Comparison of ENCODE assay signal across 13 cellular contexts in the genomic region with DNA sequence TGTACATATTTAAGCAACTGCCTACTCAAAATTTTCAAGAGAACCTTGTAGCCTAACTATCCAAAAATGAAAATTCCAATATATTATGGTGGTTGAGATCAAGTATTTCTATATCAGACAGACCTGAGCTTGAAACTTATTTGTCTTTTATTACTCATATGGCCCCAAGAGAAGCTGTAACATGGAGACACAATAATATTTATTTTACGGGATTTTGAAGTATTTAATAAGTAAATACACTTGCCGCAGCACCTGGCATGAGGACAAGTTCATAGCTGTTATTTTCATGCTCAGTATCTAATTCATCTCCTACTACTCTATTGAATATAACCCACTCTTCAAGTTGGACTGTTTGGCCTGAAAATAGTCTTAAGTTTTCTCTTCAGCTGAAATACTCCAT. TPM values are rescaled to one million over a fixed set of nuclear protein-coding genes. Genes with fewer than 3 reads are reported as not detected.
A peak's percentile ranks its signal among the peaks of the same experiment; 100 is the strongest.
DNase-seq lines count a peak whose midpoint lies in the region; ATAC-seq, FAIRE-seq and TF ChIP-seq lines count a peak whose summit lies in the region.
"Had no signal": no experiment of that assay in that cellular context is flagged by ENCODE, and none has a peak within 500 bp of the region (broad histone marks: within the 10 kb centered on the region; RNA-seq: fewer than 3 reads in every experiment).

No MANE protein-coding gene starts in this region.

- H3K14ac ChIP-seq in IMR-90 (replicated peaks; ENCODE audit: low read depth, low read length): no peak overlapping the region

- no peak for TF ChIP-seq RAD21 in IMR-90 (IDR thresholded peaks at IDR 0.05; ENCODE audit: low read length)

- H3K36me3 ChIP-seq in IMR-90 (ENCODE audit: control insufficient read depth, insufficient read depth, low read length) (peaks cover 5% of the 10 kb centered on the region; the same call in 1 of the 2 replicates), small intestine (ENCODE audit: control insufficient read depth in 2 of 2, insufficient read depth in 2 of 2, low read length in 2 of 2) (no peaks in the 10 kb centered on the region)

- H4K91ac ChIP-seq in IMR-90 (ENCODE audit: insufficient read depth, low read depth, low read length): no peak overlapping the region

- H2AFZ ChIP-seq in IMR-90 (replicated peaks; ENCODE audit: low read length, poor library complexity): no peak overlapping the region

- H2AK9ac ChIP-seq in IMR-90 (replicated peaks; ENCODE audit: low read depth, low read length, poor library complexity): no peak overlapping the region

- no peak overlapping the region for H2BK15ac ChIP-seq in IMR-90 (ENCODE audit: low read depth, low read length)

- no peak overlapping the region for H2BK20ac ChIP-seq in IMR-90 (ENCODE audit: low read depth, low read length)

- no peak overlapping the region for H3K9ac ChIP-seq in IMR-90 (ENCODE audit: low read depth, low read length)

- no peak overlapping the region for H2BK5ac ChIP-seq in IMR-90 (ENCODE audit: low read depth, low read length, poor library complexity, severe bottlenecking)

- H4K8ac ChIP-seq in IMR-90 (ENCODE audit: low read depth in 2 of 2, low read length in 2 of 2): no peak overlapping the region

- no peak overlapping the region for H2AK5ac ChIP-seq in IMR-90 (ENCODE audit: low read depth, low read length)

- ATAC-seq in IMR-90 (ENCODE audit: low read depth): peak; percentile 64
- ATAC-seq in foreskin keratinocyte: no peak
- ATAC-seq in stimulated activated effector memory CD8-positive, alpha-beta T cell treated with anti-CD3 and anti-CD28 coated beads, Interleukin-12 subunit alpha, Interleukin-12 subunit beta, amount 100 ng/mL, for 72 hours: no peak

- no peak overlapping the region for H4K5ac ChIP-seq in IMR-90 (ENCODE audit: low read depth, low read length)

- intact Hi-C loops in IMR-90 (cut with micrococcal nuclease): loop anchor here (5.0 kb wide), 1 partner anchor 60 kb away; no protein-coding TSS in a partner anchor
- intact Hi-C loops in activated CD4-positive, alpha-beta T cell treated with anti-CD3 and anti-CD28 coated beads, Interleukin-2, amount 10 ng/mL, durations not matched to agents 24 days and 14 days (cut with micrococcal nuclease): no loop called here

- H3K27me3 Mint-ChIP-seq in activated CD4-positive, alpha-beta T cell treated with anti-CD3 and anti-CD28 coated beads, Interleukin-2, amount 10 ng/mL, durations not matched to agents 24 days and 14 days: peaks cover 7% of the 10 kb centered on the region

- dilution Hi-C loops in IMR-90 (cut with HindIII; ENCODE audit: low sequenced_read_pairs, unreplicated experiment): no loop called here

- BruUV-seq in IMR-90 (replicated peaks; lab: Mats Ljungman, UMichigan): no TSS peak

- H3K4me1 ChIP-seq in IMR-90 (ENCODE audit: control insufficient read depth, insufficient read depth, low read length) (peaks cover 9% of the 10 kb centered on the region), foreskin keratinocyte (peaks cover 39% of the 10 kb centered on the region), small intestine (ENCODE audit: control insufficient read depth in 2 of 2, insufficient read depth in 1 of 2, low read depth in 1 of 2, low read length in 1 of 2) (peaks cover 6 to 32% of the 10 kb centered on the region in 2 donors)

- no peak overlapping the region for H3K4ac ChIP-seq in IMR-90 (ENCODE audit: low read depth, low read length)

- TF ChIP-seq CTCF in IMR-90 (conservative IDR thresholded peaks at IDR 0.05; ENCODE audit: low read depth, low read length) (no peak), VCaP (conservative IDR thresholded peaks at IDR 0.05) (no peak), foreskin keratinocyte (conservative IDR thresholded peaks at IDR 0.05) (no peak)

- H2BK120ac ChIP-seq in IMR-90 (ENCODE audit: low read depth, low read length): no peak overlapping the region

- in situ Hi-C loops in IMR-90 (cut with MboI; ENCODE audit: low sequenced_read_pairs): no loop called here

- H3K4me1 Mint-ChIP-seq in activated CD4-positive, alpha-beta T cell treated with anti-CD3 and anti-CD28 coated beads, Interleukin-2, amount 10 ng/mL, durations not matched to agents 24 days and 14 days: peaks cover 2% of the 10 kb centered on the region
- no peaks in the 10 kb centered on the region for H3K4me1 Mint-ChIP-seq in stimulated activated effector memory CD8-positive, alpha-beta T cell treated with anti-CD3 and anti-CD28 coated beads, Interleukin-12 subunit alpha, Interleukin-12 subunit beta, amount 100 ng/mL, for 72 hours

- peaks cover 36 to 61% of the 10 kb centered on the region in 2 experiments for H3K79me1 ChIP-seq in IMR-90 (ENCODE audit: low read depth in 1 of 2, low read length in 2 of 2)

- peaks cover 15% of the 10 kb centered on the region; the same call in 1 of the 2 replicates for H3K9me1 ChIP-seq in IMR-90 (ENCODE audit: insufficient read depth, low read length)

- H3K27ac ChIP-seq in IMR-90 (ENCODE audit: insufficient read depth, low read length) (no peak overlapping the region), VCaP (peak overlapping the region; percentile 95), foreskin keratinocyte (peak overlapping the region; percentile 71), small intestine (ENCODE audit: low read depth in 1 of 2, low read length in 1 of 2) (peak overlapping the region; percentile 55 to 97)

- peaks cover 61% of the 10 kb centered on the region for H4K20me1 ChIP-seq in IMR-90 (ENCODE audit: insufficient read depth, low read length)

- no peak overlapping the region for H3K18ac ChIP-seq in IMR-90 (ENCODE audit: low read depth, low read length)

- peak overlapping the region; percentile 71; the same call in 1 of the 2 replicates for H3K4me2 ChIP-seq in IMR-90 (ENCODE audit: low read depth, low read length)

- H3K4me3 ChIP-seq in IMR-90 (ENCODE audit: insufficient read depth, low read depth, low read length) (no peak overlapping the region), small intestine (ENCODE audit: low read depth in 1 of 2, low read length in 2 of 2) (no peak overlapping the region)

- H3K36me3 Mint-ChIP-seq in activated CD4-positive, alpha-beta T cell treated with anti-CD3 and anti-CD28 coated beads, Interleukin-2, amount 10 ng/mL, durations not matched to agents 24 days and 14 days (ENCODE audit: low read depth): no peaks in the 10 kb centered on the region
- no peaks in the 10 kb centered on the region for H3K36me3 Mint-ChIP-seq in stimulated activated effector memory CD8-positive, alpha-beta T cell treated with anti-CD3 and anti-CD28 coated beads, Interleukin-12 subunit alpha, Interleukin-12 subunit beta, amount 100 ng/mL, for 72 hours
- H3K36me3 Mint-ChIP-seq: naive B cell had no signal

- H3K27me3 ChIP-seq in IMR-90 (ENCODE audit: control insufficient read depth, insufficient read depth, low read length) (no peaks in the 10 kb centered on the region), foreskin keratinocyte (no peaks in the 10 kb centered on the region), small intestine (ENCODE audit: control insufficient read depth in 2 of 2, insufficient read depth in 2 of 2, low read length in 2 of 2) (no peaks in the 10 kb centered on the region)

- FAIRE-seq in small intestine (lab: Jason Lieb, UNC): no peak
- no peak for FAIRE-seq in GM12891 (lab: Jason Lieb, UNC)
- FAIRE-seq: urothelium cell line had no signal

- POLR2A ChIA-PET in IMR-90 (lab: Charles Lee; ENCODE audit: unreplicated experiment): no interaction called here

- H3K4me3 Mint-ChIP-seq in activated CD4-positive, alpha-beta T cell treated with anti-CD3 and anti-CD28 coated beads, Interleukin-2, amount 10 ng/mL, durations not matched to agents 24 days and 14 days: no peak overlapping the region
- H3K4me3 Mint-ChIP-seq in stimulated activated effector memory CD8-positive, alpha-beta T cell treated with anti-CD3 and anti-CD28 coated beads, Interleukin-12 subunit alpha, Interleukin-12 subunit beta, amount 100 ng/mL, for 72 hours: no peak overlapping the region

- H3K23ac ChIP-seq in IMR-90 (ENCODE audit: low read depth, low read length): no peak overlapping the region

- DNase-seq in IMR-90 (peak; percentile 90), foreskin keratinocyte (no peak), small intestine (no peak), GM12891 (ENCODE audit: insufficient read length, low spot score) (no peak), NCI-H69 (lab: John Stamatoyannopoulos, UW) (no peak)
- no peak for DNase-seq in activated CD4-positive, alpha-beta T cell treated with anti-CD3 and anti-CD28 coated beads, Interleukin-2, amount 10 ng/mL, durations not matched to agents 24 days and 14 days
- no peak for DNase-seq in stimulated activated effector memory CD8-positive, alpha-beta T cell treated with anti-CD3 and anti-CD28 coated beads, Interleukin-12 subunit alpha, Interleukin-12 subunit beta, amount 100 ng/mL, for 72 hours (ENCODE audit: low spot score in 2 of 2)
- DNase-seq: activated CD4-positive, alpha-beta T cell treated with anti-CD3 and anti-CD28 coated beads for 1 hour; activated naive CD4-positive, alpha-beta T cell treated with anti-CD3 and anti-CD28 coated beads, Interleukin-2, amount 50 U/mL, for 16 hours; glutamatergic neuron; naive B cell had no signal

- CTCF ChIA-PET in IMR-90 (lab: Yijun Ruan, JAX): interaction anchor here (0.5 kb wide), 1 partner anchor 790 kb away, joined by 3 read pairs; no protein-coding TSS in a partner anchor

- TF ChIP-seq POLR2A in IMR-90 (IDR thresholded peaks at IDR 0.05; ENCODE audit: low read depth, low read length): no peak
- no peak for TF ChIP-seq POLR2A in GM12891 (IDR thresholded peaks at IDR 0.05; ENCODE audit: low read depth, low read length)

- no CpG with 5 or more reads among the region's 2 CpGs for WGBS in IMR-90 (ENCODE audit: extremely low coverage in 2 of 2, insufficient read length in 1 of 2), 2 experiments
- 22 to 43% (median 41%) methylated on average over 2 of the region's 2 CpGs for WGBS in small intestine, 3 donors

- no peak overlapping the region for H3K27ac Mint-ChIP-seq in activated CD4-positive, alpha-beta T cell treated with anti-CD3 and anti-CD28 coated beads, Interleukin-2, amount 10 ng/mL, durations not matched to agents 24 days and 14 days
- H3K27ac Mint-ChIP-seq in stimulated activated effector memory CD8-positive, alpha-beta T cell treated with anti-CD3 and anti-CD28 coated beads, Interleukin-12 subunit alpha, Interleukin-12 subunit beta, amount 100 ng/mL, for 72 hours: no peak overlapping the region

- H3K9me3 ChIP-seq in IMR-90 (ENCODE audit: control insufficient read depth, insufficient read depth, low read length) (no peaks in the 10 kb centered on the region), small intestine (ENCODE audit: control insufficient read depth, low read depth) (no peaks in the 10 kb centered on the region)

- H3K56ac ChIP-seq in IMR-90 (ENCODE audit: extremely low read depth, insufficient read depth, low read length): no peak overlapping the region

- H3K9me3 Mint-ChIP-seq in activated CD4-positive, alpha-beta T cell treated with anti-CD3 and anti-CD28 coated beads, Interleukin-2, amount 10 ng/mL, durations not matched to agents 24 days and 14 days: no peaks in the 10 kb centered on the region
- H3K9me3 Mint-ChIP-seq in stimulated activated effector memory CD8-positive, alpha-beta T cell treated with anti-CD3 and anti-CD28 coated beads, Interleukin-12 subunit alpha, Interleukin-12 subunit beta, amount 100 ng/mL, for 72 hours: no peaks in the 10 kb centered on the region

RNA-seq across cellular contexts. Expression of gene PTPRK, which starts 28.0 kb away (rescaled TPM):
- total RNA-seq in IMR-90 (2012; rRNA removed) (66.1 and 80.8 TPM in 2 replicates), foreskin keratinocyte (89.8 and 177 TPM in 2 replicates)
- polyA plus RNA-seq in IMR-90 (2012; rRNA removed) (14.1 and 18.0 TPM in 2 replicates), foreskin keratinocyte (19.4 and 31.1 TPM in 2 replicates), small intestine (10 to 100 TPM; 15.9 to 25.1 (median 16.1) TPM)
- 7.3 and 16.2 TPM in 2 replicates for polyA plus RNA-seq in IMR-90 (2012; cell fraction: cytosol; rRNA removed)
- polyA plus RNA-seq in IMR-90 (2012; cell fraction: nucleus; rRNA removed; ENCODE audit: low replicate concordance): 3.5 and 12.9 TPM in 2 replicates
- 1.3 TPM for polyA plus RNA-seq in GM12891 (2012; ENCODE audit: low read depth, missing spikeins)
- total RNA-seq in activated CD4-positive, alpha-beta T cell treated with anti-CD3 and anti-CD28 coated beads, Interleukin-2, amount 10 ng/mL, durations not matched to agents 24 days and 14 days: 3.6 and 5.4 TPM in 2 replicates

Comparison
In these comparisons a context has a peak if more than half of its experiments do, and no peak if none do; other contexts are left out.
1. RNA of gene PTPRK, which starts 28.0 kb away (total RNA-seq): 89.8 to 177 TPM in foreskin keratinocyte and 66.1 to 80.8 TPM in IMR-90; 3.6 to 5.4 TPM in activated CD4-positive, alpha-beta T cell treated with anti-CD3 and anti-CD28 coated beads, Interleukin-2, amount 10 ng/mL, durations not matched to agents 24 days and 14 days; every median in the first group is over 10 times any median in the second.